Comparison of ENCODE assay signal across 8 cellular contexts in the genomic region with DNA sequence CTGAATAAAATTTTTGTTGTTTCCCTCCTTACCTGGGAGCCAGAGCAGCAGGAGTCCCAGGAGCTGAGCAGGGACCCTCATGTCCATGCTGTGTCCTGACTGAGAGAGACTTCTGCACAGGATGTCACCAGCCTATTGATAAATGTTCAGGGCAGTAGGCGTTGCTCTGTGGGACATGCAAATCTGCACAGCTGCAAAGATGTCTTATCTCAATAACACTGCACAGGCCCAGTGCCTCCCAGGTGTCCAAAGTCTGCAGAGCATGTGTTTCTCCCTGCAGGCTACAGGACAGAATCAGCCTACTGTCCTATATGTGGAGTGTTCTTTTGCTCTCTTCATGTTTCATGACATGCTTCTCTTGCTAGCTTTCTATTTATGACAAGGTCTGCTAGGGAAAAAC.
DNase-seq lines count a peak whose midpoint lies in the region; ATAC-seq lines count a peak whose summit lies in the region.
"Not testable (repeated sequence)": the region's sequence is repeated elsewhere in the genome, so short reads cannot be mapped to it uniquely, and the experiment has no call there.

No MANE protein-coding gene starts in this region.

- H3K9me3 Mint-ChIP-seq in stimulated activated naive B cell treated with anti-CD40 and anti-IgM and Interleukin-4, amounts not matched to agents 10 μg/mL and 1 μg/mL and 100 μg/mL, for 72 hours: not testable (repeated sequence)

- H3K27ac Mint-ChIP-seq in stimulated activated naive B cell treated with anti-CD40 and anti-IgM and Interleukin-4, amounts not matched to agents 10 μg/mL and 1 μg/mL and 100 μg/mL, for 72 hours: not testable (repeated sequence)

- H3K4me3 Mint-ChIP-seq in stimulated activated naive B cell treated with anti-CD40 and anti-IgM and Interleukin-4, amounts not matched to agents 10 μg/mL and 1 μg/mL and 100 μg/mL, for 72 hours: peak overlapping the region; percentile 19 to 29

- H3K27me3 Mint-ChIP-seq in stimulated activated naive B cell treated with anti-CD40 and anti-IgM and Interleukin-4, amounts not matched to agents 10 μg/mL and 1 μg/mL and 100 μg/mL, for 72 hours: not testable (repeated sequence)

- intact Hi-C loops in left colon (cut with DNase I, micrococcal nuclease): not testable (repeated sequence)

- not testable (repeated sequence) for H3K36me3 Mint-ChIP-seq in stimulated activated naive B cell treated with anti-CD40 and anti-IgM and Interleukin-4, amounts not matched to agents 10 μg/mL and 1 μg/mL and 100 μg/mL, for 72 hours

- H3K4me1 Mint-ChIP-seq in stimulated activated naive B cell treated with anti-CD40 and anti-IgM and Interleukin-4, amounts not matched to agents 10 μg/mL and 1 μg/mL and 100 μg/mL, for 72 hours: not testable (repeated sequence)

- ATAC-seq in GM18511 (IDR thresholded peaks at IDR 0.05; ENCODE audit: unreplicated experiment): peak; percentile 80
- peak; percentile 92 for ATAC-seq in GM19372 (IDR thresholded peaks at IDR 0.05; ENCODE audit: low read depth, unreplicated experiment)
- ATAC-seq in GM21529 (IDR thresholded peaks at IDR 0.05; ENCODE audit: unreplicated experiment): peak; percentile 77
- peak; percentile 72 for ATAC-seq in HG02798 (IDR thresholded peaks at IDR 0.05; ENCODE audit: poor library complexity, unreplicated experiment)
- peak; percentile 75 for ATAC-seq in HG03159 (IDR thresholded peaks at IDR 0.05; ENCODE audit: unreplicated experiment)
- ATAC-seq in left colon: peak; percentile 37
- ATAC-seq in stimulated activated naive B cell treated with anti-CD40 and anti-IgM and Interleukin-4, amounts not matched to agents 10 μg/mL and 1 μg/mL and 100 μg/mL, for 72 hours (replicated peaks): peak; percentile 59 to 73

- DNase-seq in NCI-H526 treated with DMSO at 0.1 percent for 48 hours (lab: John Stamatoyannopoulos, UW): peak; percentile 42
- DNase-seq in left colon; stimulated activated naive B cell treated with anti-CD40 and anti-IgM and Interleukin-4, amounts not matched to agents 10 μg/mL and 1 μg/mL and 100 μg/mL, for 72 hours: not testable (repeated sequence)

Comparison
In these comparisons a context has a peak if more than half of its experiments do, and no peak if none do; other contexts are left out.
1. ATAC-seq: peak in every context shown above with its lines; median percentile 92 in GM19372; 80 in GM18511; 77 in GM21529; 75 in HG03159; 72 in HG02798; 66 in stimulated activated naive B cell treated with anti-CD40 and anti-IgM and Interleukin-4, amounts not matched to agents 10 μg/mL and 1 μg/mL and 100 μg/mL, for 72 hours; 37 in left colon.